Comparison of ENCODE assay signal across 13 cellular contexts in genomic region chr4:46390353-46391058, GRCh38. TPM values are rescaled to one million over a fixed set of nuclear protein-coding genes. Genes with fewer than 3 reads are reported as not detected.
DNase-seq lines count a peak whose midpoint lies in the region; ATAC-seq and TF ChIP-seq lines count a peak whose summit lies in the region.
"Had no signal": no experiment of that assay in that cellular context is flagged by ENCODE, and none has a peak within 500 bp of the region (broad histone marks: within the 10 kb centered on the region; RNA-seq: fewer than 3 reads in every experiment).

No MANE protein-coding gene starts in this region.

- no peak overlapping the region for H3K27ac Mint-ChIP-seq in stimulated activated effector memory CD8-positive, alpha-beta T cell treated with anti-CD3 and anti-CD28 coated beads, Interleukin-12 subunit alpha, Interleukin-12 subunit beta, amount 100 ng/mL, for 72 hours
- H3K27ac Mint-ChIP-seq: immature natural killer cell; T-helper 1 cell treated with Interleukin-12 subunit alpha and Interleukin-12 subunit beta and Interleukin-4 antibody, amounts not matched to agents 30 μg/mL and 1 μg/mL, for 36 hours had no signal

- no peaks in the 10 kb centered on the region for H3K36me3 Mint-ChIP-seq in stimulated activated effector memory CD8-positive, alpha-beta T cell treated with anti-CD3 and anti-CD28 coated beads, Interleukin-12 subunit alpha, Interleukin-12 subunit beta, amount 100 ng/mL, for 72 hours

- peaks cover 24% of the 10 kb centered on the region for H3K27me3 ChIP-seq in SK-N-SH (ENCODE audit: insufficient read depth)
- peaks cover 14% of the 10 kb centered on the region for H3K27me3 ChIP-seq in muscle layer of duodenum (ENCODE audit: low read depth, low read length)
- H3K27me3 ChIP-seq in upper lobe of right lung, result peaks cover 38% of the 10 kb centered on the region

- H3K4me3 ChIP-seq in SK-N-SH (ENCODE audit: low read depth in 2 of 2, low read length in 1 of 2) (no peak overlapping the region), epithelial cell of proximal tubule (ENCODE audit: low read depth, low read length) (peak overlapping the region; percentile 19), muscle layer of duodenum (ENCODE audit: low read depth in 1 of 2, low read length in 2 of 2) (peak overlapping the region; percentile 24 to 73), upper lobe of right lung (no peak overlapping the region)

- H3K9ac ChIP-seq in SK-N-SH, result no peak overlapping the region
- H3K9ac ChIP-seq: KMS-11 had no signal

- no peaks in the 10 kb centered on the region for H4K20me1 ChIP-seq in SK-N-SH (ENCODE audit: insufficient read depth)

- CTCF ChIA-PET in SK-N-SH (lab: Yijun Ruan, JAX), result no interaction called here

- H3K9me3 Mint-ChIP-seq in stimulated activated effector memory CD8-positive, alpha-beta T cell treated with anti-CD3 and anti-CD28 coated beads, Interleukin-12 subunit alpha, Interleukin-12 subunit beta, amount 100 ng/mL, for 72 hours, result peaks cover 14% of the 10 kb centered on the region
- H3K9me3 Mint-ChIP-seq: T-helper 1 cell treated with Interleukin-12 subunit alpha and Interleukin-12 subunit beta and Interleukin-4 antibody, amounts not matched to agents 30 μg/mL and 1 μg/mL, for 36 hours had no signal

- H3K36me3 ChIP-seq in SK-N-SH (replicated peaks in 1 of 2; ENCODE audit: control insufficient read depth in 1 of 2, insufficient read depth in 2 of 2, low read length in 1 of 2) (no peaks in the 10 kb centered on the region), muscle layer of duodenum (ENCODE audit: control insufficient read depth in 1 of 2, insufficient read depth in 2 of 2, low read length in 2 of 2) (no peaks in the 10 kb centered on the region), upper lobe of right lung (no peaks in the 10 kb centered on the region)

- TF ChIP-seq CTCF in SK-N-SH (IDR thresholded peaks at IDR 0.05) (no peak), epithelial cell of proximal tubule (conservative IDR thresholded peaks at IDR 0.05; ENCODE audit: low read depth, low read length) (no peak), upper lobe of right lung (IDR thresholded peaks at IDR 0.05) (no peak)

- H3K9me2 ChIP-seq in SK-N-SH, result 0 out of 2 replicates have a peak, but pooled peaks cover 4% of the 10 kb centered on the region

- H3K4me1 ChIP-seq in SK-N-SH (ENCODE audit: control insufficient read depth in 1 of 2, insufficient read depth in 2 of 2, low read depth in 1 of 2, low read length in 1 of 2) (0 out of 4 replicates have a peak, but pooled peaks cover 0 to 4% of the 10 kb centered on the region in 2 experiments), muscle layer of duodenum (ENCODE audit: control insufficient read depth in 1 of 2, insufficient read depth in 2 of 2, low read length in 2 of 2) (peaks cover 0 to 21% of the 10 kb centered on the region in 2 donors), upper lobe of right lung (no peaks in the 10 kb centered on the region)

- no peak for TF ChIP-seq EP300 in SK-N-SH (IDR thresholded peaks at IDR 0.05; ENCODE audit: borderline replicate concordance in 1 of 2, low read depth in 1 of 2, low read length in 1 of 2)

- ATAC-seq in SK-N-SH treated with all-trans-retinoic acid at 6 μM for 48 hours (no peak), upper lobe of right lung (peak; percentile 10)
- ATAC-seq in stimulated activated effector memory CD8-positive, alpha-beta T cell treated with anti-CD3 and anti-CD28 coated beads, Interleukin-12 subunit alpha, Interleukin-12 subunit beta, amount 100 ng/mL, for 72 hours, result no peak

- no peak overlapping the region for H2AFZ ChIP-seq in SK-N-SH (ENCODE audit: low read depth)

- peak overlapping the region; percentile 57; the same call in 1 of the 2 replicates for H3K4me2 ChIP-seq in SK-N-SH
- H3K4me2 ChIP-seq: KMS-11 had no signal

- no peaks in the 10 kb centered on the region for H3K79me2 ChIP-seq in SK-N-SH (ENCODE audit: insufficient read depth)

- POLR2A ChIA-PET in SK-N-SH (lab: Yijun Ruan, JAX), result no interaction called here

- WGBS in SK-N-SH (ENCODE audit: low lambda C conversion rate), result 4% methylated on average over 13 of the region's 27 CpGs

- no peak overlapping the region for H3K4me3 Mint-ChIP-seq in stimulated activated effector memory CD8-positive, alpha-beta T cell treated with anti-CD3 and anti-CD28 coated beads, Interleukin-12 subunit alpha, Interleukin-12 subunit beta, amount 100 ng/mL, for 72 hours
- H3K4me3 Mint-ChIP-seq: T-helper 1 cell treated with Interleukin-12 subunit alpha and Interleukin-12 subunit beta and Interleukin-4 antibody, amounts not matched to agents 30 μg/mL and 1 μg/mL, for 36 hours had no signal

- no peak for DNase-seq in SK-N-SH
- DNase-seq in epithelial cell of proximal tubule (ENCODE audit: low read depth), result no peak
- no peak for DNase-seq in upper lobe of right lung
- DNase-seq in activated CD4-positive, alpha-beta T cell treated with anti-CD3 and anti-CD28 coated beads for 1 hour, result no peak
- DNase-seq in stimulated activated effector memory CD8-positive, alpha-beta T cell treated with anti-CD3 and anti-CD28 coated beads, Interleukin-12 subunit alpha, Interleukin-12 subunit beta, amount 100 ng/mL, for 72 hours (ENCODE audit: low spot score in 2 of 2), result no peak
- DNase-seq in DMS 273 treated with DMSO at 0.1 percent for 48 hours (lab: John Stamatoyannopoulos, UW), result no peak
- DNase-seq: central memory CD4-positive, alpha-beta T cell; immature natural killer cell; stimulated activated CD4-positive, alpha-beta T cell treated with anti-CD3 and anti-CD28 coated beads, Interleukin-12 subunit alpha, Interleukin-12 subunit beta, amount 100 ng/mL, for 4 hours had no signal

- H3K9me3 ChIP-seq in SK-N-SH, result no peaks in the 10 kb centered on the region
- H3K9me3 ChIP-seq in muscle layer of duodenum (ENCODE audit: control insufficient read depth in 1 of 2, low read length in 2 of 2), result no peaks in the 10 kb centered on the region
- H3K9me3 ChIP-seq in upper lobe of right lung, result no peaks in the 10 kb centered on the region

- peaks cover 8% of the 10 kb centered on the region for H3K4me1 Mint-ChIP-seq in stimulated activated effector memory CD8-positive, alpha-beta T cell treated with anti-CD3 and anti-CD28 coated beads, Interleukin-12 subunit alpha, Interleukin-12 subunit beta, amount 100 ng/mL, for 72 hours

- intact Hi-C loops in upper lobe of right lung (cut with DNase I), result no loop called here

- H3K27ac ChIP-seq in SK-N-SH (ENCODE audit: low read depth in 2 of 2, low read length in 1 of 2), result no peak overlapping the region
- no peak overlapping the region for H3K27ac ChIP-seq in muscle layer of duodenum (ENCODE audit: low read length)
- H3K27ac ChIP-seq in upper lobe of right lung, result no peak overlapping the region
- H3K27ac ChIP-seq: KMS-11 had no signal

- no peaks in the 10 kb centered on the region for H3F3A ChIP-seq in SK-N-SH (replicated peaks; ENCODE audit: insufficient read depth)

- no peak for TF ChIP-seq RAD21 in SK-N-SH (IDR thresholded peaks at IDR 0.05; ENCODE audit: low read length)

TF ChIP-seq in SK-N-SH, 30 proteins besides CTCF, POLR2A, EP300 and RAD21:
- no peak for TF ChIP-seq RCOR1 (IDR thresholded peaks at IDR 0.05; ENCODE audit: low read length)
TF ChIP-seq in SK-N-SH: peak in this region for 0.

TF ChIP-seq in SK-N-SH treated with all-trans-retinoic acid at 6 μM for 48 hours, 23 proteins besides CTCF, POLR2A, EP300 and RAD21 (continues in another document):
- TF ChIP-seq ESRRG (CRISPR knock-in tag; IDR thresholded peaks at IDR 0.05) (no peak), TCF4 (CRISPR knock-in tag; IDR thresholded peaks at IDR 0.05; ENCODE audit: borderline replicate concordance) (no peak), CSRNP3 (CRISPR knock-in tag; IDR thresholded peaks at IDR 0.05) (no peak), ZNF8 (CRISPR knock-in tag; IDR thresholded peaks at IDR 0.05) (no peak), TSHZ2 (CRISPR knock-in tag; IDR thresholded peaks at IDR 0.05) (no peak)

RNA-seq across cellular contexts. Expression of gene GABRA2, which starts 0.6 kb away (rescaled TPM):
- polyA plus RNA-seq in SK-N-SH (2012; rRNA removed), result not detected in 2 replicates
- not detected in 2 replicates for polyA plus RNA-seq in SK-N-SH (2012; cell fraction: cytosol; rRNA removed)
- not detected in 2 replicates for polyA plus RNA-seq in SK-N-SH (2012; cell fraction: nucleus; rRNA removed)
- total RNA-seq in epithelial cell of proximal tubule (not detected in 2 replicates), upper lobe of right lung (not detected)
- polyA plus RNA-seq: immature natural killer cell had no signal

Comparison
In these comparisons a context has a peak if more than half of its experiments do, and no peak if none do; other contexts are left out.
1. H3K4me3 ChIP-seq: peak in epithelial cell of proximal tubule (single experiment) and muscle layer of duodenum (2 of 2); none in SK-N-SH (0 of 2) and upper lobe of right lung (single experiment).